In genomic region chr19:44988896-44989563, GRCh38 we compare ENCODE assay signal across 1 cellular context.
A peak's percentile ranks its signal among the peaks of the same experiment; 100 is the strongest.
TF ChIP-seq lines count a peak whose summit lies in the region.

No MANE protein-coding gene starts in this region.

TF ChIP-seq in HepG2, 621 proteins besides CTCF, POLR2A, EP300 and RAD21:
- TF ChIP-seq STAG1 (CRISPR knock-in tag; IDR thresholded peaks at IDR 0.05) (peak; percentile 72), ZNF790 (CRISPR knock-in tag; IDR thresholded peaks at IDR 0.05; ENCODE audit: borderline replicate concordance) (no peak), XRCC5 (optimal IDR thresholded peaks at IDR 0.05; ENCODE audit: low read length) (peak; percentile 36), TBX2 (CRISPR knock-in tag; IDR thresholded peaks at IDR 0.05; ENCODE audit: borderline replicate concordance) (peak; percentile 16; the same call in 1 of the 2 replicates), ZNF768 (CRISPR knock-in tag; IDR thresholded peaks at IDR 0.05) (0 out of 2 replicates have a peak, but pooled peaks have one; percentile 19), MAX (IDR thresholded peaks at IDR 0.05) (peak; percentile 15; the same call in 1 of the 2 replicates), ZNF501 (CRISPR knock-in tag; IDR thresholded peaks at IDR 0.05) (0 out of 2 replicates have a peak, but pooled peaks have one; percentile 18), SMC3 (IDR thresholded peaks at IDR 0.05; ENCODE audit: low read length) (peak; percentile 42; the same call in 1 of the 2 replicates)
- TF ChIP-seq, protein P1, sequence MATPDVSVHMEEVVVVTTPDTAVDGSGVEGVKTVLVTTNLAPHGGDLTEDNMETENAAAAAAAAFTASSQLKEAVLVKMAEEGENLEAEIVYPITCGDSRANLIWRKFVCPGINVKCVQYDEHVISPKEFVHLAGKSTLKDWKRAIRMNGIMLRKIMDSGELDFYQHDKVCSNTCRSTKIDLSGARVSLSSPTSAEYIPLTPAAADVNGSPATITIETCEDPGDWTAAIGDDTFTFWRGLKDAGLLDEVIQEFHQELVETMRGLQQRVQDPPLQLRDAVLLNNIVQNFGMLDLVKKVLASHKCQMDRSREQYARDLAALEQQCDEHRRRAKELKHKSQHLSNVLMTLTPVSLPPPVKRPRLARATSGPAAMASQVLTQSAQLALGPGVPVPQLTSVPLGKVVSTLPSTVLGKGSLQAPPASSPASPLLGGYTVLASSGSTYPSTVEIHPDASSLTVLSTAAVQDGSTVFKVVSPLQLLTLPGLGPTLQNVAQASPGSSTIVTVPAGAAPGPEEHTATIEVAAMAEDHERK (CRISPR knock-in tag; IDR thresholded peaks at IDR 0.05; ENCODE audit: low read depth), result no peak
